11 cellular contexts compared by ENCODE assay signal in genomic region chr18:31680836-31681568, GRCh38. TPM values are rescaled to one million over a fixed set of nuclear protein-coding genes. Genes with fewer than 3 reads are reported as not detected.
DNase-seq lines count a peak whose midpoint lies in the region; ATAC-seq and TF ChIP-seq lines count a peak whose summit lies in the region.
"Had no signal": no experiment of that assay in that cellular context is flagged by ENCODE, and none has a peak within 500 bp of the region (broad histone marks: within the 10 kb centered on the region; RNA-seq: fewer than 3 reads in every experiment).

No MANE protein-coding gene starts in this region.

- peak; percentile 45; the same call in 1 of the 2 replicates for TF ChIP-seq CTCF in LNCAP (IDR thresholded peaks at IDR 0.05)
- TF ChIP-seq CTCF in chondrocyte (IDR thresholded peaks at IDR 0.05): peak; percentile 63
- TF ChIP-seq CTCF in parathyroid adenoma (IDR thresholded peaks at IDR 0.05): peak; percentile 39

- H3K27me3 Mint-ChIP-seq in chondrocyte (ENCODE audit: low read depth): no peaks in the 10 kb centered on the region

- no peaks in the 10 kb centered on the region for H3K9me3 ChIP-seq in parathyroid adenoma (ENCODE audit: control insufficient read depth, low read length)

- no peaks in the 10 kb centered on the region for H3K36me3 Mint-ChIP-seq in chondrocyte (ENCODE audit: low read depth)

- DNase-seq in NCI-H82 (lab: John Stamatoyannopoulos, UW) (peak; percentile 56), NCI-H82 treated with DMSO at 0.1 percent for 48 hours (lab: John Stamatoyannopoulos, UW; ENCODE audit: unreplicated experiment) (no peak), chondrocyte (ENCODE audit: low spot score) (no peak), GOT3 (lab: John Stamatoyannopoulos, UW) (no peak), mesenteric fat pad (ENCODE audit: low spot score) (no peak)
- DNase-seq: activated CD4-positive, alpha-beta T cell treated with anti-CD3 and anti-CD28 coated beads for 48 hours; CD4-positive, alpha-beta memory T cell had no signal

- no peak overlapping the region for H3K9ac ChIP-seq in parathyroid adenoma

- H3K27ac ChIP-seq in parathyroid adenoma: no peak overlapping the region
- H3K27ac ChIP-seq: coronary artery had no signal

- H3K4me1 Mint-ChIP-seq in chondrocyte (ENCODE audit: low read depth): peaks cover 25% of the 10 kb centered on the region

- H3K4me2 ChIP-seq in parathyroid adenoma (ENCODE audit: low read length): no peak overlapping the region

- no peak overlapping the region for H3K27ac Mint-ChIP-seq in chondrocyte (ENCODE audit: unreplicated experiment)
- H3K27ac Mint-ChIP-seq: CD4-positive, alpha-beta memory T cell had no signal

- no peak overlapping the region for H3K4me3 Mint-ChIP-seq in chondrocyte (ENCODE audit: unreplicated experiment)
- H3K4me3 Mint-ChIP-seq: CD4-positive, alpha-beta memory T cell had no signal

- no peaks in the 10 kb centered on the region for H3K27me3 ChIP-seq in parathyroid adenoma (ENCODE audit: control insufficient read depth, insufficient read depth, low read length)

- no peaks in the 10 kb centered on the region for H3K36me3 ChIP-seq in parathyroid adenoma (ENCODE audit: control insufficient read depth, insufficient read depth, low read length)

- peaks cover 32% of the 10 kb centered on the region for H3K79me2 ChIP-seq in parathyroid adenoma

- no peak overlapping the region for H3K4me3 ChIP-seq in parathyroid adenoma (ENCODE audit: low read depth, low read length)
- H3K4me3 ChIP-seq: coronary artery had no signal

- H3K9me3 Mint-ChIP-seq in chondrocyte (ENCODE audit: low read depth): no peaks in the 10 kb centered on the region
- H3K9me3 Mint-ChIP-seq: CD4-positive, alpha-beta memory T cell had no signal

- no peak for ATAC-seq in GM19467 (IDR thresholded peaks at IDR 0.05; ENCODE audit: unreplicated experiment)

- no peak overlapping the region for H2AFZ ChIP-seq in parathyroid adenoma

- H3K4me1 ChIP-seq in parathyroid adenoma: peaks cover 17% of the 10 kb centered on the region

RNA-seq across cellular contexts. Expression of gene B4GALT6, which starts 3.4 kb away (rescaled TPM):
- 9.8 to 23.3 TPM (median 12.2 TPM) in 3 replicates for total RNA-seq in chondrocyte
- 7.3 TPM for total RNA-seq in mesenteric fat pad
